Comparison of ENCODE assay signal across 30 cellular contexts in the genomic region with DNA sequence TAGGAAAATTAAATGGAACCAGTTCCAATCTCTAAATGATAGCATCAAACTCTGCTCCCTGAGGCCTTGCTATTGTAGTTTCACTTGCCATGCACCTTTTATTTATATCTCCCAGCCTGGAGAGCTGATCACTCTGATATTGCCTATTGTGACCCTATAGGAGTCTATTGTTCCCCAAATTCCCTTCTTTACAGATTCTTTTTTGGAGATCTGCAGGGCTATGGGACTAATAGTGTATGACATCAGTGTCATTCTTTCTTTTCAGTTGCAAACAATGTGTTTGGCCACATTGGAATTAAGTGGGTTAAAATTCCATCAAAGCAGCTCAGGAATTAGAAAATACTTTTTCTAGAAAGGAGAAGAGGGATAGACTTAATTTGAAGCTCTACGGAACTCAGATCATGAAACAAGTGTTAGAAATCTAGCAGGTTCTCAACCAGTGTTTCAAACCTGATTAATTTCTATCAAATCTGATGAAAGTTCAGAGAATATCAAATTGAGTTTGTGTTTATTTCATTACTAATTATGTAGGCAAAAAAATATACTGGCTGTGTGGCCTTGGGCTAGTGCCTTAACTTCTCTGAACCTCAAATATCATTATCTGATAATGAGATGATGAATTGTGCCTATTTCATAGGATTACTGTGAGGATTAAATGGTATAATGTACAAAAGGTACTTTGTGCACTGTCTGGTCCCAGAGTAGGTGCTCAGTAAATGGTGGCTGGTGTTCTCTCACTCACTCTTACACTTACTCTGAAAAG.
"Had no signal": no experiment of that assay in that cellular context is flagged by ENCODE, and none has a peak within 500 bp of the region (broad histone marks: within the 10 kb centered on the region; RNA-seq: fewer than 3 reads in every experiment).

No MANE protein-coding gene starts in this region.

- H3K4me1 Mint-ChIP-seq: activated B cell treated with CpG ODN at 0.5 μM for 24 hours; activated CD4-positive, alpha-beta memory T cell treated with anti-CD3 and anti-CD28 coated beads, Interleukin-2, amount 10 ng/mL, durations not matched to agents 7 days and 5 days; activated CD8-positive, alpha-beta memory T cell treated with anti-CD3 and anti-CD28 coated beads, Interleukin-2, amount 10 ng/mL, durations not matched to agents 7 days and 5 days; activated naive CD4-positive, alpha-beta T cell treated with anti-CD3 and anti-CD28 coated beads, Interleukin-2, amount 10 ng/mL, durations not matched to agents 7 days and 5 days; activated naive CD8-positive, alpha-beta T cell treated with anti-CD3 and anti-CD28 coated beads, Interleukin-2, amount 50 U/mL, for 24 hours had no signal

- H3K4me3 Mint-ChIP-seq: activated B cell treated with CpG ODN at 0.5 μM for 24 hours; activated CD4-positive, alpha-beta memory T cell treated with anti-CD3 and anti-CD28 coated beads, Interleukin-2, amount 10 ng/mL, durations not matched to agents 7 days and 5 days; activated CD8-positive, alpha-beta memory T cell treated with anti-CD3 and anti-CD28 coated beads, Interleukin-2, amount 10 ng/mL, durations not matched to agents 7 days and 5 days; activated naive CD4-positive, alpha-beta T cell treated with anti-CD3 and anti-CD28 coated beads, Interleukin-2, amount 10 ng/mL, durations not matched to agents 7 days and 5 days; activated naive CD8-positive, alpha-beta T cell; activated naive CD8-positive, alpha-beta T cell treated with anti-CD3 and anti-CD28 coated beads, Interleukin-2, amount 50 U/mL, for 24 hours; T-helper 1 cell treated with Interleukin-12 subunit alpha and Interleukin-12 subunit beta and Interleukin-4 antibody, amounts not matched to agents 30 μg/mL and 1 μg/mL, for 36 hours; T-helper 2 cell treated with Interferon-gamma antibody and Interleukin-4, amounts not matched to agents 5 μg/mL and 100 μg/mL, for 36 hours had no signal

- H3K36me3 Mint-ChIP-seq: activated CD8-positive, alpha-beta memory T cell treated with anti-CD3 and anti-CD28 coated beads, Interleukin-2, amount 10 ng/mL, durations not matched to agents 7 days and 5 days; activated naive CD4-positive, alpha-beta T cell treated with anti-CD3 and anti-CD28 coated beads, Interleukin-2, amount 10 ng/mL, durations not matched to agents 7 days and 5 days; activated naive CD8-positive, alpha-beta T cell had no signal

- H3K9me3 ChIP-seq: MG63, Peyer's patch, SJSA1, SK-N-SH had no signal

- H3K27ac ChIP-seq: brain microvascular endothelial cell, Peyer's patch, SJSA1 had no signal

- H3K9ac ChIP-seq: SK-N-SH had no signal

- H3K9me3 Mint-ChIP-seq: activated B cell treated with CpG ODN at 0.5 μM for 24 hours; activated CD4-positive, alpha-beta memory T cell treated with anti-CD3 and anti-CD28 coated beads, Interleukin-2, amount 10 ng/mL, durations not matched to agents 7 days and 5 days; activated naive CD4-positive, alpha-beta T cell treated with anti-CD3 and anti-CD28 coated beads, Interleukin-2, amount 10 ng/mL, durations not matched to agents 7 days and 5 days; activated naive CD8-positive, alpha-beta T cell treated with anti-CD3 and anti-CD28 coated beads, Interleukin-2, amount 50 U/mL, for 24 hours; T-helper 1 cell treated with Interleukin-12 subunit alpha and Interleukin-12 subunit beta and Interleukin-4 antibody, amounts not matched to agents 30 μg/mL and 1 μg/mL, for 36 hours; T-helper 2 cell treated with Interferon-gamma antibody and Interleukin-4, amounts not matched to agents 5 μg/mL and 100 μg/mL, for 36 hours had no signal

- H3K36me3 ChIP-seq: brain microvascular endothelial cell, MG63, Peyer's patch, SJSA1 had no signal

- H3K4me3 ChIP-seq: MG63, Peyer's patch, SJSA1 had no signal

- H3K27ac Mint-ChIP-seq: activated B cell treated with CpG ODN at 0.5 μM for 24 hours; activated CD4-positive, alpha-beta memory T cell treated with anti-CD3 and anti-CD28 coated beads, Interleukin-2, amount 10 ng/mL, durations not matched to agents 7 days and 5 days; activated CD8-positive, alpha-beta memory T cell treated with anti-CD3 and anti-CD28 coated beads, Interleukin-2, amount 10 ng/mL, durations not matched to agents 7 days and 5 days; activated naive CD4-positive, alpha-beta T cell treated with anti-CD3 and anti-CD28 coated beads, Interleukin-2, amount 10 ng/mL, durations not matched to agents 7 days and 5 days; activated naive CD8-positive, alpha-beta T cell; activated naive CD8-positive, alpha-beta T cell treated with anti-CD3 and anti-CD28 coated beads, Interleukin-2, amount 50 U/mL, for 24 hours; T-helper 1 cell treated with Interleukin-12 subunit alpha and Interleukin-12 subunit beta and Interleukin-4 antibody, amounts not matched to agents 30 μg/mL and 1 μg/mL, for 36 hours; T-helper 2 cell treated with Interferon-gamma antibody and Interleukin-4, amounts not matched to agents 5 μg/mL and 100 μg/mL, for 36 hours had no signal

- DNase-seq: activated B cell treated with CpG ODN at 0.5 μM for 24 hours; activated CD4-positive, alpha-beta memory T cell treated with anti-CD3 and anti-CD28 coated beads, Interleukin-2, amount 10 ng/mL, durations not matched to agents 7 days and 5 days; activated CD4-positive, alpha-beta T cell treated with anti-CD3 and anti-CD28 coated beads for 4 hours; activated CD4-positive, CD25-positive, alpha-beta regulatory T cell treated with anti-CD3 and anti-CD28 coated beads, Interleukin-2, amount 50 U/mL, for 72 hours; activated CD8-positive, alpha-beta memory T cell treated with anti-CD3 and anti-CD28 coated beads for 24 hours; activated CD8-positive, alpha-beta memory T cell treated with anti-CD3 and anti-CD28 coated beads, Interleukin-2, amount 10 ng/mL, durations not matched to agents 7 days and 5 days; activated CD8-positive, alpha-beta memory T cell treated with anti-CD3 and anti-CD28 coated beads, Interleukin-2, amount 50 U/mL, for 48 hours; activated effector memory CD4-positive, alpha-beta T cell treated with Interleukin-2 at 50 U/mL for 16 hours; activated naive CD4-positive, alpha-beta T cell treated with anti-CD3 and anti-CD28 coated beads, Interleukin-2, amount 10 ng/mL, durations not matched to agents 7 days and 5 days; activated naive CD8-positive, alpha-beta T cell treated with anti-CD3 and anti-CD28 coated beads, Interleukin-2, amount 50 U/mL, for 24 hours; activated T-cell treated with anti-CD3 and anti-CD28 coated beads, Interleukin-2, amount 50 U/mL, for 48 hours; anterior cingulate cortex; brain microvascular endothelial cell; central memory CD4-positive, alpha-beta T cell; MG63; NCI-H1048; NCI-H1436 treated with DMSO at 0.1 percent for 48 hours; NCI-H1694 treated with DMSO at 0.1 percent for 48 hours; NCI-H2029; NCI-H345; NCI-H524 treated with DMSO at 0.1 percent for 48 hours; PC-3; Peyer's patch; RPMI8226; SHP77 treated with DMSO at 0.1 percent for 48 hours; SK-N-SH had no signal

- H3K27me3 ChIP-seq: brain microvascular endothelial cell, MG63, Peyer's patch, SJSA1 had no signal

- H3K4me1 ChIP-seq: Peyer's patch, SJSA1 had no signal

- ATAC-seq: activated CD8-positive, alpha-beta memory T cell treated with anti-CD3 and anti-CD28 coated beads, Interleukin-2, amount 10 ng/mL, durations not matched to agents 7 days and 5 days; activated naive CD8-positive, alpha-beta T cell treated with anti-CD3 and anti-CD28 coated beads, Interleukin-2, amount 50 U/mL, for 24 hours; PC-3 had no signal

- H3K27me3 Mint-ChIP-seq: activated B cell treated with CpG ODN at 0.5 μM for 24 hours; activated CD4-positive, alpha-beta memory T cell treated with anti-CD3 and anti-CD28 coated beads, Interleukin-2, amount 10 ng/mL, durations not matched to agents 7 days and 5 days; activated CD8-positive, alpha-beta memory T cell treated with anti-CD3 and anti-CD28 coated beads, Interleukin-2, amount 10 ng/mL, durations not matched to agents 7 days and 5 days; activated naive CD4-positive, alpha-beta T cell treated with anti-CD3 and anti-CD28 coated beads, Interleukin-2, amount 10 ng/mL, durations not matched to agents 7 days and 5 days; activated naive CD8-positive, alpha-beta T cell treated with anti-CD3 and anti-CD28 coated beads, Interleukin-2, amount 50 U/mL, for 24 hours had no signal
